ENCODE assay signal across 7 cellular contexts in the genomic region with DNA sequence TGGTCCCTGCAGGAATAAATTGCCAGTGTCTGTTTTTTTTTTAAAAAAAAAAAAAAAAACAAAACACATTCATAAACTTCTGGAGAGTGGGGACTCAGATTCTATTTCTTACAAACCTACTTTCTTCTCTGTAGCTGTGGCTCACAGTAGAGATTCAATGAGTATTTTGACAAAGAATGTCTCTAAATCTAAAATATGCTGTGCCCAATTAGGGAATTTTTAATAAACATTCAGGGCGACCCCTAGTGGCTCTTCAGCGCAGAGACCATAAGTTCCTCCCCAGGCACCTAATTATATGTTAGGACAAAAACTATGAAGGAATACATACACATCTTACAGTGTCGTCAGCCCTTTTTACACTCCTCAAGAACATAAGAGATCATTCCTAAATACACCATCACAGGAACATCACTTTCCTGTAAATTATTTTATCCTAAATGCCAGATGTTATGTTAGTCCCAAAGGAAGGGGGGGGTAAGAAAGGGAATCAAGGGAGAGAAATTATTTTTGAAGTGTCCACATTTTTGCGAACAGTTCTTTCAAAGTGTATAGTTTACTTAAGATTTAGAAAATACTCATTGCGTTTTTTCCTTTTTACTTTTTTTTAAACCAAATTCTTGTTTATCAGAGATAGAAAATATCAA. TPM values are rescaled to one million over a fixed set of nuclear protein-coding genes. Genes with fewer than 3 reads are reported as not detected.
A peak's percentile ranks its signal among the peaks of the same experiment; 100 is the strongest.
DNase-seq lines count a peak whose midpoint lies in the region; ATAC-seq and TF ChIP-seq lines count a peak whose summit lies in the region.

No MANE protein-coding gene starts in this region.

- CTCF ChIA-PET in naive thymus-derived CD4-positive, alpha-beta T cell (lab: Charles Lee): no interaction called here

- H3K4me3 Mint-ChIP-seq in endothelial cell (ENCODE audit: unreplicated experiment): no peak overlapping the region
- H3K4me3 Mint-ChIP-seq in naive thymus-derived CD4-positive, alpha-beta T cell: no peak overlapping the region
- no peak overlapping the region for H3K4me3 Mint-ChIP-seq in activated T-helper 1 cell treated with anti-CD3 and anti-CD28 coated beads, Interleukin-12 subunit alpha, Interleukin-12 subunit beta, Interleukin-2, Interleukin-4 antibody, amounts not matched to agents 30 ng/mL and 10 ng/mL and 1 ng/mL, durations not matched to agents 14 hours and 24 hours and 36 hours

- H3K27me3 Mint-ChIP-seq in endothelial cell (ENCODE audit: unreplicated experiment): peaks cover 3% of the 10 kb centered on the region
- H3K27me3 Mint-ChIP-seq in naive thymus-derived CD4-positive, alpha-beta T cell: peaks cover 8 to 17% (median 13%) of the 10 kb centered on the region in 5 donors
- peaks cover 4% of the 10 kb centered on the region for H3K27me3 Mint-ChIP-seq in activated T-helper 1 cell treated with anti-CD3 and anti-CD28 coated beads, Interleukin-12 subunit alpha, Interleukin-12 subunit beta, Interleukin-2, Interleukin-4 antibody, amounts not matched to agents 30 ng/mL and 10 ng/mL and 1 ng/mL, durations not matched to agents 14 hours and 24 hours and 36 hours (ENCODE audit: insufficient read depth)

- no peaks in the 10 kb centered on the region for H3K9me3 Mint-ChIP-seq in endothelial cell (ENCODE audit: unreplicated experiment)
- H3K9me3 Mint-ChIP-seq in naive thymus-derived CD4-positive, alpha-beta T cell: no peaks in the 10 kb centered on the region
- H3K9me3 Mint-ChIP-seq in activated T-helper 1 cell treated with anti-CD3 and anti-CD28 coated beads, Interleukin-12 subunit alpha, Interleukin-12 subunit beta, Interleukin-2, Interleukin-4 antibody, amounts not matched to agents 30 ng/mL and 10 ng/mL and 1 ng/mL, durations not matched to agents 14 hours and 24 hours and 36 hours: no peaks in the 10 kb centered on the region

- DNase-seq in G401 (ENCODE audit: low spot score): peak; percentile 71
- DNase-seq in MG63: peak; percentile 13
- DNase-seq in SK-N-MC (ENCODE audit: low read depth, low spot score): no peak
- no peak for DNase-seq in endothelial cell (ENCODE audit: low spot score)
- peak in 5 of 9 donors; percentile 10 to 26 (median 17) for DNase-seq in naive thymus-derived CD4-positive, alpha-beta T cell
- DNase-seq in activated T-helper 1 cell treated with anti-CD3 and anti-CD28 coated beads, Interleukin-12 subunit alpha, Interleukin-12 subunit beta, Interleukin-2, Interleukin-4 antibody, amounts not matched to agents 30 ng/mL and 10 ng/mL and 1 ng/mL, durations not matched to agents 14 hours and 24 hours and 36 hours (ENCODE audit: low spot score): no peak

- no peaks in the 10 kb centered on the region for H3K4me1 ChIP-seq in naive thymus-derived CD4-positive, alpha-beta T cell (ENCODE audit: control insufficient read depth in 2 of 2, insufficient read depth in 2 of 2, low read length in 2 of 2)

- no peaks in the 10 kb centered on the region for H3K9me3 ChIP-seq in MG63
- no peaks in the 10 kb centered on the region for H3K9me3 ChIP-seq in SK-N-MC (ENCODE audit: low read depth, low read length)
- H3K9me3 ChIP-seq in naive thymus-derived CD4-positive, alpha-beta T cell (ENCODE audit: control insufficient read depth in 2 of 3, low read length in 3 of 3): no peaks in the 10 kb centered on the region

- peak; percentile 81 for TF ChIP-seq CTCF in endothelial cell (IDR thresholded peaks at IDR 0.05; ENCODE audit: unreplicated experiment)

- peaks cover 20% of the 10 kb centered on the region for H3K36me3 Mint-ChIP-seq in endothelial cell (ENCODE audit: low read depth, unreplicated experiment)
- no peaks in the 10 kb centered on the region for H3K36me3 Mint-ChIP-seq in naive thymus-derived CD4-positive, alpha-beta T cell
- no peaks in the 10 kb centered on the region for H3K36me3 Mint-ChIP-seq in activated T-helper 1 cell treated with anti-CD3 and anti-CD28 coated beads, Interleukin-12 subunit alpha, Interleukin-12 subunit beta, Interleukin-2, Interleukin-4 antibody, amounts not matched to agents 30 ng/mL and 10 ng/mL and 1 ng/mL, durations not matched to agents 14 hours and 24 hours and 36 hours (ENCODE audit: low read depth)

- H3K27ac Mint-ChIP-seq in endothelial cell (ENCODE audit: unreplicated experiment): no peak overlapping the region
- H3K27ac Mint-ChIP-seq in naive thymus-derived CD4-positive, alpha-beta T cell: no peak overlapping the region
- no peak overlapping the region for H3K27ac Mint-ChIP-seq in activated T-helper 1 cell treated with anti-CD3 and anti-CD28 coated beads, Interleukin-12 subunit alpha, Interleukin-12 subunit beta, Interleukin-2, Interleukin-4 antibody, amounts not matched to agents 30 ng/mL and 10 ng/mL and 1 ng/mL, durations not matched to agents 14 hours and 24 hours and 36 hours

- peaks cover 16% of the 10 kb centered on the region for H3K36me3 ChIP-seq in MG63
- H3K36me3 ChIP-seq in SK-N-MC (ENCODE audit: insufficient read depth, low read length): no peaks in the 10 kb centered on the region
- H3K36me3 ChIP-seq in naive thymus-derived CD4-positive, alpha-beta T cell (ENCODE audit: control insufficient read depth in 2 of 3, insufficient read depth in 3 of 3, low read length in 3 of 3): no peaks in the 10 kb centered on the region

- H3K4me3 ChIP-seq in MG63 (no peak overlapping the region), SK-N-MC (no peak overlapping the region)
- H3K4me3 ChIP-seq in naive thymus-derived CD4-positive, alpha-beta T cell (ENCODE audit: low read length): no peak overlapping the region

- H3K27me3 ChIP-seq in MG63: no peaks in the 10 kb centered on the region
- no peaks in the 10 kb centered on the region for H3K27me3 ChIP-seq in naive thymus-derived CD4-positive, alpha-beta T cell (ENCODE audit: control insufficient read depth in 2 of 2, insufficient read depth in 2 of 2, low read length in 2 of 2)

- in situ Hi-C loops in G401 (cut with HindIII; ENCODE audit: low sequenced_read_pairs): no loop called here

- ATAC-seq in naive thymus-derived CD4-positive, alpha-beta T cell: peak; percentile 75
- ATAC-seq in HG03095 (IDR thresholded peaks at IDR 0.05; ENCODE audit: unreplicated experiment): no peak

- H3K27ac ChIP-seq in SK-N-MC: peak overlapping the region; percentile 94; the same call in 1 of the 2 replicates
- H3K27ac ChIP-seq in naive thymus-derived CD4-positive, alpha-beta T cell (ENCODE audit: low read depth, low read length): no peak overlapping the region

- H3K4me1 Mint-ChIP-seq in endothelial cell (ENCODE audit: unreplicated experiment): peaks cover 19% of the 10 kb centered on the region
- H3K4me1 Mint-ChIP-seq in naive thymus-derived CD4-positive, alpha-beta T cell: peaks cover 0 to 3% (median 0%) of the 10 kb centered on the region in 7 donors
- no peaks in the 10 kb centered on the region for H3K4me1 Mint-ChIP-seq in activated T-helper 1 cell treated with anti-CD3 and anti-CD28 coated beads, Interleukin-12 subunit alpha, Interleukin-12 subunit beta, Interleukin-2, Interleukin-4 antibody, amounts not matched to agents 30 ng/mL and 10 ng/mL and 1 ng/mL, durations not matched to agents 14 hours and 24 hours and 36 hours (ENCODE audit: low read depth)

- intact Hi-C loops in naive thymus-derived CD4-positive, alpha-beta T cell (cut with micrococcal nuclease): loop anchor here (1.0 to 10.0 kb wide), 3 partner anchors 210 to 303 kb away; no protein-coding TSS in a partner anchor
- intact Hi-C loops in activated T-helper 1 cell treated with anti-CD3 and anti-CD28 coated beads, Interleukin-12 subunit alpha, Interleukin-12 subunit beta, Interleukin-2, Interleukin-4 antibody, amounts not matched to agents 30 ng/mL and 10 ng/mL and 1 ng/mL, durations not matched to agents 14 hours and 24 hours and 36 hours (cut with micrococcal nuclease): loop anchor here (1.0 kb wide), 1 partner anchor 303 kb away; no protein-coding TSS in a partner anchor

- POLR2A ChIA-PET in naive thymus-derived CD4-positive, alpha-beta T cell (lab: Charles Lee): no interaction called here

- H3K9ac ChIP-seq in SK-N-MC (ENCODE audit: insufficient read length): no peak overlapping the region

RNA-seq across cellular contexts. Expression of a gene that starts 21.8 kb away (rescaled TPM):
- 55.0 and 88.2 TPM in 2 replicates for total RNA-seq in G401 (2014; rRNA removed; shearing (Covaris generic))
- 86.6 and 105 TPM in 2 replicates for total RNA-seq in MG63 (2014; rRNA removed; shearing (Covaris generic); ENCODE audit: low replicate concordance)
- 36.3 TPM for total RNA-seq in endothelial cell (ENCODE audit: unreplicated experiment)
- total RNA-seq in naive thymus-derived CD4-positive, alpha-beta T cell: 10 to 100 TPM; 21.5 to 52.6 (median 28.3) TPM
- polyA plus RNA-seq in naive thymus-derived CD4-positive, alpha-beta T cell: 10 to 100 TPM; 50.0 to 90.2 TPM
- total RNA-seq in activated T-helper 1 cell treated with anti-CD3 and anti-CD28 coated beads, Interleukin-12 subunit alpha, Interleukin-12 subunit beta, Interleukin-2, Interleukin-4 antibody, amounts not matched to agents 30 ng/mL and 10 ng/mL and 1 ng/mL, durations not matched to agents 14 hours and 24 hours and 36 hours: 86.3 and 89.9 TPM in 2 replicates

RNA-seq across cellular contexts. Expression of a gene that starts 56.9 kb away (rescaled TPM):
- 19.3 and 34.7 TPM in 2 replicates for total RNA-seq in G401 (2014; rRNA removed; shearing (Covaris generic))
- total RNA-seq in MG63 (2014; rRNA removed; shearing (Covaris generic); ENCODE audit: low replicate concordance): 17.8 and 20.9 TPM in 2 replicates
- 24.6 TPM for total RNA-seq in endothelial cell (ENCODE audit: unreplicated experiment)
- 10 to 100 TPM; 17.4 to 32.1 (median 21.6) TPM for total RNA-seq in naive thymus-derived CD4-positive, alpha-beta T cell
- 10 to 100 TPM in 1 of 2 donors, 1 to 10 TPM in 1; 9.1 to 15.6 TPM for polyA plus RNA-seq in naive thymus-derived CD4-positive, alpha-beta T cell
- 23.9 and 24.1 TPM in 2 replicates for total RNA-seq in activated T-helper 1 cell treated with anti-CD3 and anti-CD28 coated beads, Interleukin-12 subunit alpha, Interleukin-12 subunit beta, Interleukin-2, Interleukin-4 antibody, amounts not matched to agents 30 ng/mL and 10 ng/mL and 1 ng/mL, durations not matched to agents 14 hours and 24 hours and 36 hours

RNA-seq across cellular contexts. Expression of a gene that starts 57.0 kb away (rescaled TPM):
- not detected in 2 replicates for total RNA-seq in G401 (2014; rRNA removed; shearing (Covaris generic))
- not detected in 2 replicates for total RNA-seq in MG63 (2014; rRNA removed; shearing (Covaris generic); ENCODE audit: low replicate concordance)
- not detected for total RNA-seq in endothelial cell (ENCODE audit: unreplicated experiment)
- total RNA-seq in naive thymus-derived CD4-positive, alpha-beta T cell: not detected
- not detected for polyA plus RNA-seq in naive thymus-derived CD4-positive, alpha-beta T cell
- total RNA-seq in activated T-helper 1 cell treated with anti-CD3 and anti-CD28 coated beads, Interleukin-12 subunit alpha, Interleukin-12 subunit beta, Interleukin-2, Interleukin-4 antibody, amounts not matched to agents 30 ng/mL and 10 ng/mL and 1 ng/mL, durations not matched to agents 14 hours and 24 hours and 36 hours: not detected in 2 replicates

Comparison
In these comparisons a context has a peak if more than half of its experiments do, and no peak if none do; other contexts are left out.
1. DNase-seq: peak in G401 (single experiment), MG63 (single experiment) and naive thymus-derived CD4-positive, alpha-beta T cell (5 of 9); none in SK-N-MC (single experiment), endothelial cell (single experiment) and activated T-helper 1 cell treated with anti-CD3 and anti-CD28 coated beads, Interleukin-12 subunit alpha, Interleukin-12 subunit beta, Interleukin-2, Interleukin-4 antibody, amounts not matched to agents 30 ng/mL and 10 ng/mL and 1 ng/mL, durations not matched to agents 14 hours and 24 hours and 36 hours (single experiment).